ENCODE assay signal across 27 cellular contexts in the genomic region with DNA sequence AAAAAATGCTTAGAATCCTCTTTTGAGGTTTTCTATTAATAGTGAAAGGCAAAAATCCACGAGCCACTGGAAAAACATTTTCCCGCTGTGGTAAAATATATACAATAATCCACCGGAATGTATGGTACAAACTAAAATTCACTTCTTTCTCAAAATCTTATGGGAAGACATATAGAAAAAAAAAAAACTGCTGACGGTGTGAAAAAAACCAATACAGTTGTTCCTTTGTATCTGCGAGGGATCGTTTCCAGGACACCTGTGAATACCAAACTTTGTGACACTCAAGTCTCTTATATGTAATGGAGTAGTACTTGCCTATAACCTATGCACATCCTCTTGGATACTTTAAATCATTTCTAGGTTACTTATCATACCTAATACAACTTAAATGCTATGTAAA. TPM values are rescaled to one million over a fixed set of nuclear protein-coding genes. Genes with fewer than 3 reads are reported as not detected.
"Had no signal": no experiment of that assay in that cellular context is flagged by ENCODE, and none has a peak within 500 bp of the region (broad histone marks: within the 10 kb centered on the region; RNA-seq: fewer than 3 reads in every experiment).

No MANE protein-coding gene starts in this region.

- DNase-seq: colonic mucosa; cortex of kidney; effector CD8-positive, alpha-beta T cell; effector memory CD8-positive, alpha-beta T cell; endodermal cell; erythroblast; esophagus squamous epithelium; foreskin fibroblast; foreskin melanocyte; gastrocnemius medialis; glutamatergic neuron; head of caudate nucleus; heart right ventricle; hippocampal formation; left cardiac atrium; left lung; left ventricle myocardium superior; lower lobe of right lung; mesenchymal stem cell; mucosa of descending colon; naive B cell had no signal

- ATAC-seq: effector memory CD8-positive, alpha-beta T cell; esophagus mucosa; gastrocnemius medialis; heart right ventricle; left cardiac atrium; left lung; left ventricle myocardium superior; lower lobe of right lung; mucosa of descending colon had no signal

- H3K4me1 ChIP-seq: colonic mucosa, esophagus squamous epithelium, gastrocnemius medialis, heart right ventricle, left lung, lower lobe of right lung had no signal

- H3K27ac ChIP-seq: colonic mucosa, epithelial cell of prostate, esophagus squamous epithelium, gastrocnemius medialis, heart right ventricle, left lung, lower lobe of right lung had no signal

- H3K4me3 ChIP-seq: colonic mucosa, esophagus squamous epithelium, gastrocnemius medialis, heart right ventricle, left lung, lower lobe of right lung, mucosa of descending colon had no signal

- H3K9me3 ChIP-seq: colonic mucosa, esophagus squamous epithelium, gastrocnemius medialis, heart right ventricle, left lung, lower lobe of right lung, mucosa of descending colon had no signal

- H3K27me3 ChIP-seq: colonic mucosa, gastrocnemius medialis, left lung had no signal

- FAIRE-seq: endometrium, islet of Langerhans, keratinocyte had no signal

- H3K36me3 ChIP-seq: colonic mucosa, esophagus squamous epithelium, gastrocnemius medialis, heart right ventricle, left lung, lower lobe of right lung had no signal

RNA-seq across cellular contexts. Expression of a gene that starts 13.3 kb away (rescaled TPM):
- total RNA-seq: esophagus mucosa, esophagus squamous epithelium, gastrocnemius medialis, left cardiac atrium, left ventricle myocardium superior, lower lobe of right lung, mesenteric fat pad had no signal
- polyA plus RNA-seq: heart right ventricle, keratinocyte had no signal
